19 cellular contexts compared by ENCODE assay signal in genomic region chr4:159297088-159297487, GRCh38.
DNase-seq lines count a peak whose midpoint lies in the region; ATAC-seq and TF ChIP-seq lines count a peak whose summit lies in the region.
"Had no signal": no experiment of that assay in that cellular context is flagged by ENCODE, and none has a peak within 500 bp of the region (broad histone marks: within the 10 kb centered on the region; RNA-seq: fewer than 3 reads in every experiment).

No MANE protein-coding gene starts in this region.

- ATAC-seq in GM21825 (IDR thresholded peaks at IDR 0.05; ENCODE audit: unreplicated experiment) = no peak
- ATAC-seq: left lung; naive thymus-derived CD4-positive, alpha-beta T cell had no signal

- peak; percentile 50 for TF ChIP-seq CTCF in Loucy (conservative IDR thresholded peaks at IDR 0.05; ENCODE audit: low read length)
- TF ChIP-seq CTCF in choroid plexus epithelial cell (conservative IDR thresholded peaks at IDR 0.05; ENCODE audit: low read depth, low read length) = peak; percentile 47
- TF ChIP-seq CTCF in osteoblast (IDR thresholded peaks at IDR 0.05; ENCODE audit: extremely low read depth, low read depth, low read length) = peak; percentile 26

- DNase-seq in DMS 273 (lab: John Stamatoyannopoulos, UW; ENCODE audit: unreplicated experiment) = peak; percentile 17
- DNase-seq in DMS 273 treated with DMSO at 0.1 percent for 48 hours (lab: John Stamatoyannopoulos, UW) = no peak
- peak; percentile 51 for DNase-seq in choroid plexus epithelial cell (ENCODE audit: low read depth)
- DNase-seq in osteoblast (ENCODE audit: insufficient read length, low spot score, missing footprints) = no peak
- DNase-seq in GM23248 = no peak
- no peak for DNase-seq in GOT3 (lab: John Stamatoyannopoulos, UW)
- DNase-seq: activated CD4-positive, alpha-beta T cell treated with anti-CD3 and anti-CD28 coated beads, Interleukin-2, amount 10 ng/mL, durations not matched to agents 7 days and 5 days; activated naive CD4-positive, alpha-beta T cell treated with anti-CD3 and anti-CD28 coated beads, Interleukin-2, amount 50 U/mL, for 16 hours; DMS79 treated with DMSO at 0.1 percent for 48 hours; left lung; naive thymus-derived CD4-positive, alpha-beta T cell; NCI-H526; PC-9; posterior cingulate gyrus; stimulated activated naive CD4-positive, alpha-beta T cell treated with Interleukin-2 at 50 U/mL for 16 hours; SW 1271 had no signal

- H4K20me1 ChIP-seq in Loucy (ENCODE audit: insufficient read depth, low read length, poor library complexity, severe bottlenecking) = no peaks in the 10 kb centered on the region
- no peaks in the 10 kb centered on the region for H4K20me1 ChIP-seq in osteoblast (ENCODE audit: insufficient read depth, low read length)
- H4K20me1 ChIP-seq in GM23248 (ENCODE audit: insufficient read depth) = no peaks in the 10 kb centered on the region

- WGBS in GM23248 (ENCODE audit: low coverage in 1 of 2, low lambda C conversion rate in 2 of 2, missing lambda C conversion rate in 2 of 2), 2 experiments = 78 to 79% methylated on average over 4 of the region's 4 CpGs

- H3K9ac ChIP-seq in Loucy (ENCODE audit: low read depth, low read length, poor library complexity, severe bottlenecking) = no peak overlapping the region
- no peak overlapping the region for H3K9ac ChIP-seq in GM23248

- H3K79me2 ChIP-seq in Loucy (ENCODE audit: insufficient read depth, low read length) (no peaks in the 10 kb centered on the region; the same call in 1 of the 2 replicates), osteoblast (ENCODE audit: insufficient read depth, low read length) (peaks cover 8% of the 10 kb centered on the region), GM23248 (ENCODE audit: insufficient read depth) (peaks cover 28% of the 10 kb centered on the region)

- H3K36me3 ChIP-seq in Loucy (ENCODE audit: insufficient read depth, low read length) (no peaks in the 10 kb centered on the region), osteoblast (ENCODE audit: insufficient read depth, low read length) (no peaks in the 10 kb centered on the region), GM23248 (ENCODE audit: low read depth) (no peaks in the 10 kb centered on the region)
- H3K36me3 ChIP-seq: left lung had no signal

- in situ Hi-C loops in GM23248 (cut with MboI) = no loop called here

- H3K9me2 ChIP-seq in Loucy (replicated peaks; ENCODE audit: low read depth, low read length) (no peaks in the 10 kb centered on the region), GM23248 (ENCODE audit: insufficient read depth) (no peaks in the 10 kb centered on the region)

- no peaks in the 10 kb centered on the region for H3F3A ChIP-seq in Loucy (ENCODE audit: low read depth)
- peaks cover 12% of the 10 kb centered on the region for H3F3A ChIP-seq in GM23248 (ENCODE audit: insufficient read depth)

- no peak overlapping the region for H2AFZ ChIP-seq in Loucy (ENCODE audit: low read length)
- no peak overlapping the region for H2AFZ ChIP-seq in osteoblast (ENCODE audit: low read length)
- no peak overlapping the region for H2AFZ ChIP-seq in GM23248
- H2AFZ ChIP-seq: PC-9 had no signal

- no peak overlapping the region for H3K27ac ChIP-seq in osteoblast (ENCODE audit: low read depth, low read length)
- H3K27ac ChIP-seq in GM23248 = no peak overlapping the region
- H3K27ac ChIP-seq: C4-2B, left lung had no signal

- H3K4me3 ChIP-seq in Loucy (ENCODE audit: low read length, poor library complexity, severe bottlenecking) (no peak overlapping the region), choroid plexus epithelial cell (ENCODE audit: low read depth, low read length) (no peak overlapping the region), osteoblast (ENCODE audit: insufficient read depth, low read length) (no peak overlapping the region), GM23248 (no peak overlapping the region)
- H3K4me3 ChIP-seq: left lung, PC-9 had no signal

- H3K4me2 ChIP-seq in Loucy (ENCODE audit: low read depth, low read length, poor library complexity, severe bottlenecking) (no peak overlapping the region), osteoblast (ENCODE audit: insufficient read depth, low read length) (no peak overlapping the region), GM23248 (ENCODE audit: unreplicated experiment) (no peak overlapping the region)
- H3K4me2 ChIP-seq: PC-9 had no signal

- H3K9me3 ChIP-seq in Loucy (ENCODE audit: insufficient read depth, low read depth, low read length) (no peaks in the 10 kb centered on the region), osteoblast (ENCODE audit: low read depth, low read length) (no peaks in the 10 kb centered on the region), GM23248 (ENCODE audit: low read depth) (no peaks in the 10 kb centered on the region)
- H3K9me3 ChIP-seq: left lung had no signal

- no peaks in the 10 kb centered on the region for H3K27me3 ChIP-seq in Loucy (ENCODE audit: insufficient read depth, low read length, poor library complexity, severe bottlenecking)
- no peaks in the 10 kb centered on the region for H3K27me3 ChIP-seq in osteoblast (ENCODE audit: insufficient read depth, low read length)
- no peaks in the 10 kb centered on the region for H3K27me3 ChIP-seq in GM23248 (replicated peaks; ENCODE audit: insufficient read depth)
- H3K27me3 ChIP-seq: left lung had no signal

- peaks cover 13% of the 10 kb centered on the region for H3K4me1 ChIP-seq in Loucy (ENCODE audit: insufficient read depth, low read length, poor library complexity, severe bottlenecking)
- peaks cover 37% of the 10 kb centered on the region for H3K4me1 ChIP-seq in osteoblast (ENCODE audit: insufficient read depth, low read length)
- peaks cover 49% of the 10 kb centered on the region for H3K4me1 ChIP-seq in GM23248 (ENCODE audit: insufficient read depth)

Comparison
In these comparisons a context has a peak if more than half of its experiments do, and no peak if none do; other contexts are left out.
1. DNase-seq: peak in DMS 273 (single experiment) and choroid plexus epithelial cell (single experiment); none in DMS 273 treated with DMSO at 0.1 percent for 48 hours (single experiment), osteoblast (single experiment), GM23248 (single experiment) and GOT3 (single experiment).
2. Peak in every context shown above with its lines, with median percentiles within 50 percentile points of each other: CTCF ChIP-seq.